Comparison of ENCODE assay signal across 23 cellular contexts in genomic region chr10:30861976-30862375, GRCh38.
DNase-seq lines count a peak whose midpoint lies in the region; ATAC-seq and TF ChIP-seq lines count a peak whose summit lies in the region.
"Had no signal": no experiment of that assay in that cellular context is flagged by ENCODE, and none has a peak within 500 bp of the region (broad histone marks: within the 10 kb centered on the region; RNA-seq: fewer than 3 reads in every experiment).

No MANE protein-coding gene starts in this region.

- POLR2A ChIA-PET in IMR-90 (lab: Charles Lee; ENCODE audit: unreplicated experiment): interaction anchor here (0.6 kb wide), 1 partner anchor 551 kb away, joined by 3 read pairs; no protein-coding TSS in a partner anchor

- no peak overlapping the region for H3K27ac Mint-ChIP-seq in chondrocyte (ENCODE audit: unreplicated experiment)
- H3K27ac Mint-ChIP-seq: stimulated activated naive CD8-positive, alpha-beta T cell treated with anti-CD3 and anti-CD28 coated beads, Interleukin-15, Interleukin-2, amounts not matched to agents 100 ng/mL and 50 ng/mL, for 24 hours; type B pancreatic cell had no signal

- TF ChIP-seq RAD21 in IMR-90 (IDR thresholded peaks at IDR 0.05; ENCODE audit: low read length): no peak

- H3K9me3 ChIP-seq in BLaER1 (no peaks in the 10 kb centered on the region), IMR-90 (ENCODE audit: control insufficient read depth, insufficient read depth, low read length) (no peaks in the 10 kb centered on the region), lower lobe of right lung (no peaks in the 10 kb centered on the region), stomach (no peaks in the 10 kb centered on the region)
- H3K9me3 ChIP-seq: adrenal gland, body of pancreas had no signal

- no CpG with 5 or more reads among the region's 3 CpGs for WGBS in IMR-90 (ENCODE audit: extremely low coverage in 2 of 2, insufficient read length in 1 of 2), 2 experiments
- WGBS in stomach, 5 donors: 92 to 96% (median 93%) methylated on average over 3 of the region's 3 CpGs

- CTCF ChIA-PET in IMR-90 (lab: Yijun Ruan, JAX): interaction anchor here (0.6 kb wide), 1 partner anchor 145 kb away, joined by 4 read pairs; no protein-coding TSS in a partner anchor

- H3K36me3 ChIP-seq in BLaER1: no peaks in the 10 kb centered on the region
- no peaks in the 10 kb centered on the region for H3K36me3 ChIP-seq in IMR-90 (ENCODE audit: control insufficient read depth, insufficient read depth, low read length)
- H3K36me3 ChIP-seq in lower lobe of right lung: no peaks in the 10 kb centered on the region
- H3K36me3 ChIP-seq in stomach: no peaks in the 10 kb centered on the region
- H3K36me3 ChIP-seq: adrenal gland had no signal

- no peak overlapping the region for H3K4me3 Mint-ChIP-seq in chondrocyte (ENCODE audit: unreplicated experiment)
- H3K4me3 Mint-ChIP-seq: stimulated activated naive CD8-positive, alpha-beta T cell treated with anti-CD3 and anti-CD28 coated beads, Interleukin-15, Interleukin-2, amounts not matched to agents 100 ng/mL and 50 ng/mL, for 24 hours; type B pancreatic cell had no signal

- peak overlapping the region; percentile 53 to 84 for H4K8ac ChIP-seq in IMR-90 (ENCODE audit: low read depth in 2 of 2, low read length in 2 of 2)

- H3K9me1 ChIP-seq in IMR-90 (ENCODE audit: insufficient read depth, low read length): peaks cover 14% of the 10 kb centered on the region

- TF ChIP-seq EP300 in stomach (IDR thresholded peaks at IDR 0.05): no peak

- no peak for TF ChIP-seq CTCF in IMR-90 (conservative IDR thresholded peaks at IDR 0.05; ENCODE audit: low read depth, low read length)
- no peak for TF ChIP-seq CTCF in lower lobe of right lung (IDR thresholded peaks at IDR 0.05)
- no peak for TF ChIP-seq CTCF in stomach (IDR thresholded peaks at IDR 0.05)
- TF ChIP-seq CTCF in chondrocyte (IDR thresholded peaks at IDR 0.05): no peak
- no peak for TF ChIP-seq CTCF in dorsolateral prefrontal cortex (IDR thresholded peaks at IDR 0.05 in 54 of 56, conservative IDR thresholded peaks at IDR 0.05 in 2 of 56; ENCODE audit: low read depth in 1 of 56, partially characterized antibody in 56 of 56)

- peak overlapping the region; percentile 84 for H4K5ac ChIP-seq in IMR-90 (ENCODE audit: low read depth, low read length)

- H2BK20ac ChIP-seq in IMR-90 (ENCODE audit: low read depth, low read length): peak overlapping the region; percentile 96

- in situ Hi-C loops in IMR-90 (cut with MboI; ENCODE audit: low sequenced_read_pairs): no loop called here

- peak overlapping the region; percentile 90 for H4K91ac ChIP-seq in IMR-90 (ENCODE audit: insufficient read depth, low read depth, low read length)

- no peaks in the 10 kb centered on the region for H3K9me3 Mint-ChIP-seq in chondrocyte (ENCODE audit: low read depth)
- H3K9me3 Mint-ChIP-seq: stimulated activated naive CD8-positive, alpha-beta T cell treated with anti-CD3 and anti-CD28 coated beads, Interleukin-15, Interleukin-2, amounts not matched to agents 100 ng/mL and 50 ng/mL, for 24 hours had no signal

- TF ChIP-seq POLR2A in IMR-90 (IDR thresholded peaks at IDR 0.05; ENCODE audit: low read depth, low read length): no peak
- no peak for TF ChIP-seq POLR2A in stomach (IDR thresholded peaks at IDR 0.05)

- no peak overlapping the region for H3K9ac ChIP-seq in BLaER1
- no peak overlapping the region for H3K9ac ChIP-seq in IMR-90 (ENCODE audit: low read depth, low read length)

- peak overlapping the region; percentile 63; the same call in 1 of the 2 replicates for H3K23ac ChIP-seq in IMR-90 (ENCODE audit: low read depth, low read length)

- H3K27me3 ChIP-seq in BLaER1 (no peaks in the 10 kb centered on the region), IMR-90 (ENCODE audit: control insufficient read depth, insufficient read depth, low read length) (no peaks in the 10 kb centered on the region), lower lobe of right lung (ENCODE audit: low read depth) (no peaks in the 10 kb centered on the region), stomach (no peaks in the 10 kb centered on the region), dorsolateral prefrontal cortex (no peaks in the 10 kb centered on the region)
- H3K27me3 ChIP-seq: adrenal gland, body of pancreas had no signal

- ATAC-seq in IMR-90 (ENCODE audit: low read depth): no peak
- no peak for ATAC-seq in lower lobe of right lung
- ATAC-seq: GM12878 had no signal

- H3K4me1 ChIP-seq in BLaER1: peaks cover 22% of the 10 kb centered on the region
- H3K4me1 ChIP-seq in IMR-90 (ENCODE audit: control insufficient read depth, insufficient read depth, low read length): peaks cover 20% of the 10 kb centered on the region
- H3K4me1 ChIP-seq in lower lobe of right lung: peaks cover 38% of the 10 kb centered on the region
- peaks cover 0 to 39% (median 0%) of the 10 kb centered on the region in 4 donors for H3K4me1 ChIP-seq in stomach
- H3K4me1 ChIP-seq: body of pancreas had no signal

- peak overlapping the region; percentile 79; the same call in 2 of the 3 replicates for H2BK15ac ChIP-seq in IMR-90 (ENCODE audit: low read depth, low read length)

- peak overlapping the region; percentile 93 for H2BK120ac ChIP-seq in IMR-90 (ENCODE audit: low read depth, low read length)

- peaks cover 7% of the 10 kb centered on the region for H3K4me1 Mint-ChIP-seq in chondrocyte (ENCODE audit: low read depth)

- H2AK5ac ChIP-seq in IMR-90 (ENCODE audit: low read depth, low read length): peak overlapping the region; percentile 88

- H3K36me3 Mint-ChIP-seq in chondrocyte (ENCODE audit: low read depth): no peaks in the 10 kb centered on the region

- H3K14ac ChIP-seq in IMR-90 (replicated peaks; ENCODE audit: low read depth, low read length): peak overlapping the region; percentile 83

- H3K18ac ChIP-seq in IMR-90 (ENCODE audit: low read depth, low read length): peak overlapping the region; percentile 82

- H2BK5ac ChIP-seq in IMR-90 (ENCODE audit: low read depth, low read length, poor library complexity, severe bottlenecking): peak overlapping the region; percentile 95

- H3K27me3 Mint-ChIP-seq in chondrocyte (ENCODE audit: low read depth): no peaks in the 10 kb centered on the region
- H3K27me3 Mint-ChIP-seq: stimulated activated naive CD8-positive, alpha-beta T cell treated with anti-CD3 and anti-CD28 coated beads, Interleukin-15, Interleukin-2, amounts not matched to agents 100 ng/mL and 50 ng/mL, for 24 hours; type B pancreatic cell had no signal

- no peaks in the 10 kb centered on the region for H4K20me1 ChIP-seq in BLaER1
- H4K20me1 ChIP-seq in IMR-90 (ENCODE audit: insufficient read depth, low read length): no peaks in the 10 kb centered on the region

- H3K27ac ChIP-seq in BLaER1 (no peak overlapping the region; the same call in 1 of the 2 replicates), IMR-90 (ENCODE audit: insufficient read depth, low read length) (peak overlapping the region; percentile 90), lower lobe of right lung (peak overlapping the region; percentile 10), stomach (peak overlapping the region in 3 of 5 donors; percentile 18 to 39 (median 39)), dorsolateral prefrontal cortex (peak overlapping the region in 4 of 59 donors; percentile 6 to 54 (median 12))
- H3K27ac ChIP-seq: body of pancreas, VCaP had no signal

- H2AFZ ChIP-seq in IMR-90 (replicated peaks; ENCODE audit: low read length, poor library complexity): no peak overlapping the region

- H3K79me1 ChIP-seq in IMR-90 (ENCODE audit: low read depth in 1 of 2, low read length in 2 of 2): peaks cover 0 to 12% of the 10 kb centered on the region in 2 experiments; a peak in 3 of 4 replicates

- H3K4ac ChIP-seq in IMR-90 (ENCODE audit: low read depth, low read length): peak overlapping the region; percentile 89

- intact Hi-C loops in IMR-90 (cut with micrococcal nuclease): no loop called here
- intact Hi-C loops in lower lobe of right lung (cut with DNase I): no loop called here
- intact Hi-C loops in stomach (cut with DNase I; ENCODE audit: low total_unique reads): no loop called here
- intact Hi-C loops in dorsolateral prefrontal cortex (cut with DNase I): no loop called here

- no TSS peak for BruUV-seq in IMR-90 (replicated peaks; lab: Mats Ljungman, UMichigan)

- H3K4me2 ChIP-seq in BLaER1 (peak overlapping the region; percentile 33), IMR-90 (ENCODE audit: low read depth, low read length) (no peak overlapping the region)

- DNase-seq in IMR-90 (no peak), lower lobe of right lung (no peak), stomach (no peak), ureter (ENCODE audit: low spot score) (no peak), chondrocyte (ENCODE audit: low spot score) (no peak), dorsolateral prefrontal cortex (no peak), middle frontal gyrus (ENCODE audit: extremely low spot score, low spot score) (no peak)
- DNase-seq: activated CD4-positive, alpha-beta T cell treated with anti-CD3 and anti-CD28 coated beads for 48 hours; activated T-cell treated with anti-CD3 and anti-CD28 coated beads, Interleukin-2, amount 50 U/mL, for 1 hour; adrenal gland; body of pancreas; cerebellar nuclear complex; glutamatergic neuron; NCI-H1092 treated with DMSO at 0.1 percent for 48 hours; NCI-H187; NCI-H526; SHP77 had no signal

- H3K4me3 ChIP-seq in BLaER1 (no peak overlapping the region), IMR-90 (ENCODE audit: insufficient read depth, low read depth, low read length) (no peak overlapping the region), lower lobe of right lung (no peak overlapping the region), stomach (no peak overlapping the region), dorsolateral prefrontal cortex (no peak overlapping the region)
- H3K4me3 ChIP-seq: adrenal gland, body of pancreas, GM12878, lung had no signal

- peak overlapping the region; percentile 23; the same call in 1 of the 2 replicates for H3K56ac ChIP-seq in IMR-90 (ENCODE audit: extremely low read depth, insufficient read depth, low read length)

- dilution Hi-C loops in IMR-90 (cut with HindIII; ENCODE audit: low sequenced_read_pairs, unreplicated experiment): no loop called here

- no peak overlapping the region for H2AK9ac ChIP-seq in IMR-90 (replicated peaks; ENCODE audit: low read depth, low read length, poor library complexity)

TF ChIP-seq in IMR-90, 13 proteins besides CTCF, POLR2A, EP300 and RAD21 (continues in another document):
- TF ChIP-seq MAZ (IDR thresholded peaks at IDR 0.05; ENCODE audit: borderline replicate concordance, low read depth, low read length): no peak
- no peak for TF ChIP-seq USF2 (IDR thresholded peaks at IDR 0.05; ENCODE audit: low read depth, low read length)
- no peak for TF ChIP-seq FOS (IDR thresholded peaks at IDR 0.05; ENCODE audit: low read depth, low read length)
- TF ChIP-seq MAFK (IDR thresholded peaks at IDR 0.05; ENCODE audit: low read depth, low read length): peak; percentile 99
- no peak for TF ChIP-seq RFX5 (IDR thresholded peaks at IDR 0.05; ENCODE audit: low read depth, low read length)
